Comparison of ENCODE assay signal across 1 cellular context in the genomic region with DNA sequence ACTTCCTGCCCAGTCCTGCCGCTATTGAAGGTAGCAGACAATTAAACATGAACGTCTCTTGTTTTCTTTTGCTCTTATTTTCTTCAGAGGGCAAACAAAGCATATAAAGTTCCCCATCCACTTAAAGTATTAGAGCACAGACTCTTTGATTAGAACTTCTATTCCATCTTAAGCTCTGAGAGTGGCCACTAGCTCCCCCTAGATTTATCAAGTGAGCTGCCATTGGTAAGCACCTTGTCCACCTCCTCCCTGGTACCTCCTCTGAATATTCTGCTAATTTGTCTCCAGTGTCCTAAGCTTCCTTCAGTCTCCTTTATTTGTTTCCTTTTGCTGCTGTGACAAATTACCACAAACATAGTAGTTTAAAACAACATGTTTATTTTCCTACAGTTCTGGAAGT.
TF ChIP-seq lines count a peak whose summit lies in the region.

No MANE protein-coding gene starts in this region.

TF ChIP-seq in WTC11, 78 proteins besides CTCF, POLR2A, EP300 and RAD21 (continued from another document):
- TF ChIP-seq, protein P1, sequence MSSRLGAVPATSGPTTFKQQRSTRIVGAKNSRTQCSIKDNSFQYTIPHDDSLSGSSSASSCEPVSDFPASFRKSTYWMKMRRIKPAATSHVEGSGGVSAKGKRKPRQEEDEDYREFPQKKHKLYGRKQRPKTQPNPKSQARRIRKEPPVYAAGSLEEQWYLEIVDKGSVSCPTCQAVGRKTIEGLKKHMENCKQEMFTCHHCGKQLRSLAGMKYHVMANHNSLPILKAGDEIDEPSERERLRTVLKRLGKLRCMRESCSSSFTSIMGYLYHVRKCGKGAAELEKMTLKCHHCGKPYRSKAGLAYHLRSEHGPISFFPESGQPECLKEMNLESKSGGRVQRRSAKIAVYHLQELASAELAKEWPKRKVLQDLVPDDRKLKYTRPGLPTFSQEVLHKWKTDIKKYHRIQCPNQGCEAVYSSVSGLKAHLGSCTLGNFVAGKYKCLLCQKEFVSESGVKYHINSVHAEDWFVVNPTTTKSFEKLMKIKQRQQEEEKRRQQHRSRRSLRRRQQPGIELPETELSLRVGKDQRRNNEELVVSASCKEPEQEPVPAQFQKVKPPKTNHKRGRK (CRISPR knock-in tag; IDR thresholded peaks at IDR 0.05; ENCODE audit: borderline replicate concordance): no peak
- TF ChIP-seq NR2C2 (CRISPR knock-in tag; IDR thresholded peaks at IDR 0.05): no peak
- no peak for TF ChIP-seq SOX15 (CRISPR knock-in tag; IDR thresholded peaks at IDR 0.05)
- TF ChIP-seq JAZF1 (CRISPR knock-in tag; IDR thresholded peaks at IDR 0.05): no peak
- TF ChIP-seq ZNF263 (CRISPR knock-in tag; IDR thresholded peaks at IDR 0.05; ENCODE audit: low read depth): no peak
- TF ChIP-seq ESRRA (CRISPR knock-in tag; IDR thresholded peaks at IDR 0.05; ENCODE audit: borderline replicate concordance): no peak
- TF ChIP-seq, protein P2, sequence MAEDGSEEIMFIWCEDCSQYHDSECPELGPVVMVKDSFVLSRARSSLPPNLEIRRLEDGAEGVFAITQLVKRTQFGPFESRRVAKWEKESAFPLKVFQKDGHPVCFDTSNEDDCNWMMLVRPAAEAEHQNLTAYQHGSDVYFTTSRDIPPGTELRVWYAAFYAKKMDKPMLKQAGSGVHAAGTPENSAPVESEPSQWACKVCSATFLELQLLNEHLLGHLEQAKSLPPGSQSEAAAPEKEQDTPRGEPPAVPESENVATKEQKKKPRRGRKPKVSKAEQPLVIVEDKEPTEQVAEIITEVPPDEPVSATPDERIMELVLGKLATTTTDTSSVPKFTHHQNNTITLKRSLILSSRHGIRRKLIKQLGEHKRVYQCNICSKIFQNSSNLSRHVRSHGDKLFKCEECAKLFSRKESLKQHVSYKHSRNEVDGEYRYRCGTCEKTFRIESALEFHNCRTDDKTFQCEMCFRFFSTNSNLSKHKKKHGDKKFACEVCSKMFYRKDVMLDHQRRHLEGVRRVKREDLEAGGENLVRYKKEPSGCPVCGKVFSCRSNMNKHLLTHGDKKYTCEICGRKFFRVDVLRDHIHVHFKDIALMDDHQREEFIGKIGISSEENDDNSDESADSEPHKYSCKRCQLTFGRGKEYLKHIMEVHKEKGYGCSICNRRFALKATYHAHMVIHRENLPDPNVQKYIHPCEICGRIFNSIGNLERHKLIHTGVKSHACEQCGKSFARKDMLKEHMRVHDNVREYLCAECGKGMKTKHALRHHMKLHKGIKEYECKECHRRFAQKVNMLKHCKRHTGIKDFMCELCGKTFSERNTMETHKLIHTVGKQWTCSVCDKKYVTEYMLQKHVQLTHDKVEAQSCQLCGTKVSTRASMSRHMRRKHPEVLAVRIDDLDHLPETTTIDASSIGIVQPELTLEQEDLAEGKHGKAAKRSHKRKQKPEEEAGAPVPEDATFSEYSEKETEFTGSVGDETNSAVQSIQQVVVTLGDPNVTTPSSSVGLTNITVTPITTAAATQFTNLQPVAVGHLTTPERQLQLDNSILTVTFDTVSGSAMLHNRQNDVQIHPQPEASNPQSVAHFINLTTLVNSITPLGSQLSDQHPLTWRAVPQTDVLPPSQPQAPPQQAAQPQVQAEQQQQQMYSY (CRISPR knock-in tag; IDR thresholded peaks at IDR 0.05): no peak
- no peak for TF ChIP-seq SMAD4 (CRISPR knock-in tag; IDR thresholded peaks at IDR 0.05)
- TF ChIP-seq, protein P3, sequence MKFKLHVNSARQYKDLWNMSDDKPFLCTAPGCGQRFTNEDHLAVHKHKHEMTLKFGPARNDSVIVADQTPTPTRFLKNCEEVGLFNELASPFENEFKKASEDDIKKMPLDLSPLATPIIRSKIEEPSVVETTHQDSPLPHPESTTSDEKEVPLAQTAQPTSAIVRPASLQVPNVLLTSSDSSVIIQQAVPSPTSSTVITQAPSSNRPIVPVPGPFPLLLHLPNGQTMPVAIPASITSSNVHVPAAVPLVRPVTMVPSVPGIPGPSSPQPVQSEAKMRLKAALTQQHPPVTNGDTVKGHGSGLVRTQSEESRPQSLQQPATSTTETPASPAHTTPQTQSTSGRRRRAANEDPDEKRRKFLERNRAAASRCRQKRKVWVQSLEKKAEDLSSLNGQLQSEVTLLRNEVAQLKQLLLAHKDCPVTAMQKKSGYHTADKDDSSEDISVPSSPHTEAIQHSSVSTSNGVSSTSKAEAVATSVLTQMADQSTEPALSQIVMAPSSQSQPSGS (CRISPR knock-in tag; IDR thresholded peaks at IDR 0.05; ENCODE audit: borderline replicate concordance, low read depth): no peak
